Comparison of ENCODE assay signal across 21 cellular contexts in the genomic region with DNA sequence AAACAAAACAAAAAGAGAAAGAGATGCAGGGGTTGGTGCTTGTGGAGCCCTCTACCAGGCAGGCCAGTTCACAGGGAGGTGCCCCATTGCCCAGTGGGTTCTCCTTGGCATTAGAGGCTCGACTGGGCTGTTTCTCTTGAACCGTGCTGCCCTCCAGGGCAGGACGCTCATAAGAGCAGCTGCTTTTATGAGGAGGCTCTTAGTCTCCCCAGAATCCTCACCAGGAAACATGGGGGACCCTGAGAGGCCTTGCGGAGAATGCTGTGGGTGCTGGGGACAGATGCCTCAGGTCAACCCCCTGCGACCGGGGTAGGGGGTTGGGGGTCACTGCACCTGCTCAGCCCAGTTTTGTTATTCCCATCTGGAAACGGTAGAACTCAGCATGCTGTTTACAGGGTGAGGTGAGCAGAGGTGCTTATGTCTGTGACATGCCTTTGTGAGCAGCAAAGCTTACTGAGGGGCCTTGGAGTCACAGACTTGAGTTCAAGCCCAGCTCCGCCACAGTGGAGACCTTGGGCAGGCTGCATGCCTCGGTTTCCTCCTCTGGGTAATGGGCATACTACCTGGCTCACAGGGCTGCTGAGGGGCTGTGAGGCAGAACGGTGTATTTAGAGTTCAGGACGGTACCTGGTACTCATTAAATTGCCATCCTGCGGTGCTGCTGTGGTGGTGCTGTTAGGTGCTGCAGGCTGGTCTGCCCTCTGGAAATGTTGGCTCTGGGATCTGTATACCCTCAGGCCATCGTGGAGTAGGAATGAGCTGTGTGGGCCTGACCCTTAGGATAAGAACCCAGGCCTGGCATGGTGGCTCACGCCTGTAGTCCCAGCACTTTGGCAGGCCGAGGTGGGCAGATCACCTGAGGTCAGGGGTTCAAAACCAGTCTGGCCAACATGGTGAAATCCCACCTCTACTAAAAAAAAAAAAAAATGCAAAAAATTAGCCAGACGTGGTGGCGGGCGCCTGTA. TPM values are rescaled to one million over a fixed set of nuclear protein-coding genes. Genes with fewer than 3 reads are reported as not detected.
DNase-seq lines count a peak whose midpoint lies in the region; ATAC-seq and TF ChIP-seq lines count a peak whose summit lies in the region.
"Had no signal": no experiment of that assay in that cellular context is flagged by ENCODE, and none has a peak within 500 bp of the region (broad histone marks: within the 10 kb centered on the region; RNA-seq: fewer than 3 reads in every experiment).

No MANE protein-coding gene starts in this region.

- 92 to 97% methylated on average over 8 to 17 of the region's 18 CpGs for WGBS in upper lobe of left lung, 2 donors

- H3K27me3 ChIP-seq in muscle layer of duodenum (ENCODE audit: low read depth, low read length): no peaks in the 10 kb centered on the region
- no peaks in the 10 kb centered on the region for H3K27me3 ChIP-seq in upper lobe of left lung
- H3K27me3 ChIP-seq in HAP-1 (ENCODE audit: low read depth): no peaks in the 10 kb centered on the region
- H3K27me3 ChIP-seq: dorsolateral prefrontal cortex, testis had no signal

- H3K4me3 ChIP-seq in muscle layer of duodenum (ENCODE audit: low read depth in 1 of 2, low read length in 2 of 2): no peak overlapping the region
- H3K4me3 ChIP-seq in upper lobe of left lung: no peak overlapping the region
- H3K4me3 ChIP-seq in HAP-1: no peak overlapping the region
- H3K4me3 ChIP-seq: GM23338, testis had no signal

- ATAC-seq in natural killer cell (no peak), upper lobe of left lung (ENCODE audit: low FRiP score in 2 of 2) (no peak), GM18909 (IDR thresholded peaks at IDR 0.05; ENCODE audit: poor library complexity, unreplicated experiment) (no peak)
- ATAC-seq in natural killer cell treated with Interleukin-12 subunit alpha and Interleukin-12 subunit beta and Interleukin-15 and Interleukin-18, amount 100 ng/mL, for 72 hours: no peak
- ATAC-seq in activated T-helper 17 cell treated with anti-CD3 and anti-CD28 coated beads, Interleukin-2, amount 50 U/mL, for 72 hours (replicated peaks): no peak
- ATAC-seq: GM23338 had no signal

- in situ Hi-C loops in HAP-1 (cut with MboI; ENCODE audit: low sequenced_read_pairs): no loop called here

- H3K9me3 Mint-ChIP-seq in natural killer cell: no peaks in the 10 kb centered on the region
- H3K9me3 Mint-ChIP-seq in natural killer cell treated with Interleukin-12 subunit alpha and Interleukin-12 subunit beta and Interleukin-15 and Interleukin-18, amount 100 ng/mL, for 72 hours: no peaks in the 10 kb centered on the region
- H3K9me3 Mint-ChIP-seq in activated T-helper 17 cell treated with anti-CD3 and anti-CD28 coated beads, Interleukin-2, amount 50 U/mL, for 72 hours: no peaks in the 10 kb centered on the region
- H3K9me3 Mint-ChIP-seq: activated T-helper 2 cell treated with anti-CD3 and anti-CD28 coated beads, Interferon-gamma antibody, Interleukin-2, Interleukin-4, amounts not matched to agents 10 μg/mL and 5 μg/mL and 100 μg/mL, durations not matched to agents 14 hours and 24 hours and 36 hours; GM23338; mesothelial cell of epicardium had no signal

- intact Hi-C loops in natural killer cell (cut with micrococcal nuclease): loop anchor here (2.0 kb wide), 1 partner anchor 27 kb away; no protein-coding TSS in a partner anchor

- no peaks in the 10 kb centered on the region for H3K9me3 ChIP-seq in muscle layer of duodenum (ENCODE audit: control insufficient read depth in 1 of 2, low read length in 2 of 2)
- no peaks in the 10 kb centered on the region for H3K9me3 ChIP-seq in upper lobe of left lung
- H3K9me3 ChIP-seq in HAP-1: no peaks in the 10 kb centered on the region
- H3K9me3 ChIP-seq: Caco-2, testis had no signal

- no peaks in the 10 kb centered on the region for H3K36me3 ChIP-seq in muscle layer of duodenum (ENCODE audit: control insufficient read depth in 1 of 2, insufficient read depth in 2 of 2, low read length in 2 of 2)
- H3K36me3 ChIP-seq in upper lobe of left lung: no peaks in the 10 kb centered on the region
- H3K36me3 ChIP-seq in HAP-1 (replicated peaks): peaks cover 4% of the 10 kb centered on the region; the same call in 1 of the 2 replicates

- no peak for TF ChIP-seq CTCF in natural killer cell (IDR thresholded peaks at IDR 0.05)
- TF ChIP-seq CTCF in upper lobe of left lung (IDR thresholded peaks at IDR 0.05): no peak

- no peak overlapping the region for H3K4me3 Mint-ChIP-seq in natural killer cell
- H3K4me3 Mint-ChIP-seq in natural killer cell treated with Interleukin-12 subunit alpha and Interleukin-12 subunit beta and Interleukin-15 and Interleukin-18, amount 100 ng/mL, for 72 hours: no peak overlapping the region
- H3K4me3 Mint-ChIP-seq in activated T-helper 17 cell treated with anti-CD3 and anti-CD28 coated beads, Interleukin-2, amount 50 U/mL, for 72 hours: peak overlapping the region; percentile 81
- H3K4me3 Mint-ChIP-seq: GM23338, mesothelial cell of epicardium had no signal

- no peaks in the 10 kb centered on the region for H3K36me3 Mint-ChIP-seq in natural killer cell
- H3K36me3 Mint-ChIP-seq in natural killer cell treated with Interleukin-12 subunit alpha and Interleukin-12 subunit beta and Interleukin-15 and Interleukin-18, amount 100 ng/mL, for 72 hours: no peaks in the 10 kb centered on the region
- H3K36me3 Mint-ChIP-seq in activated T-helper 17 cell treated with anti-CD3 and anti-CD28 coated beads, Interleukin-2, amount 50 U/mL, for 72 hours (ENCODE audit: low read depth): peaks cover 10% of the 10 kb centered on the region
- H3K36me3 Mint-ChIP-seq: mesothelial cell of epicardium had no signal

- H3K27ac ChIP-seq in muscle layer of duodenum (ENCODE audit: low read length) (peak overlapping the region; percentile 39), upper lobe of left lung (peak overlapping the region; percentile 86 to 89 (median 88))
- H3K27ac ChIP-seq: testis had no signal

- H3K4me1 ChIP-seq in muscle layer of duodenum (ENCODE audit: control insufficient read depth in 1 of 2, insufficient read depth in 2 of 2, low read length in 2 of 2): peaks cover 26 to 40% of the 10 kb centered on the region in 2 donors
- peaks cover 48 to 94% (median 63%) of the 10 kb centered on the region in 4 donors for H3K4me1 ChIP-seq in upper lobe of left lung
- H3K4me1 ChIP-seq in HAP-1: peaks cover 20% of the 10 kb centered on the region

- H3K27me3 Mint-ChIP-seq in natural killer cell (ENCODE audit: low read depth in 2 of 2): no peaks in the 10 kb centered on the region
- H3K27me3 Mint-ChIP-seq in natural killer cell treated with Interleukin-12 subunit alpha and Interleukin-12 subunit beta and Interleukin-15 and Interleukin-18, amount 100 ng/mL, for 72 hours: no peaks in the 10 kb centered on the region
- no peaks in the 10 kb centered on the region for H3K27me3 Mint-ChIP-seq in activated T-helper 17 cell treated with anti-CD3 and anti-CD28 coated beads, Interleukin-2, amount 50 U/mL, for 72 hours

- DNase-seq in natural killer cell (no peak), upper lobe of left lung (no peak), HAP-1 (ENCODE audit: low spot score in 2 of 2) (no peak), AG20443 (ENCODE audit: low spot score) (no peak)
- DNase-seq in natural killer cell treated with Interleukin-12 subunit alpha and Interleukin-12 subunit beta and Interleukin-15 and Interleukin-18, amount 100 ng/mL, for 72 hours (ENCODE audit: low spot score): no peak
- DNase-seq: activated CD4-positive, CD25-positive, alpha-beta regulatory T cell; Caco-2; erythroblast; NCI-H1105; NCI-H2107; SIG-M5; stimulated activated CD4-positive, alpha-beta T cell treated with anti-CD3 and anti-CD28 coated beads, Interleukin-12 subunit alpha, Interleukin-12 subunit beta, amount 100 ng/mL, for 4 hours; stimulated activated CD8-positive, alpha-beta memory T cell treated with anti-CD3 and anti-CD28 coated beads, Interleukin-4, amount 100 ng/mL, for 48 hours; testis had no signal

- no peak for TF ChIP-seq EP300 in upper lobe of left lung (IDR thresholded peaks at IDR 0.05)

- no peak for TF ChIP-seq POLR2A in upper lobe of left lung (IDR thresholded peaks at IDR 0.05)

- H3K4me1 Mint-ChIP-seq in natural killer cell: peaks cover 56 to 72% of the 10 kb centered on the region in 2 donors
- peaks cover 59 to 61% of the 10 kb centered on the region in 2 donors for H3K4me1 Mint-ChIP-seq in natural killer cell treated with Interleukin-12 subunit alpha and Interleukin-12 subunit beta and Interleukin-15 and Interleukin-18, amount 100 ng/mL, for 72 hours (ENCODE audit: low read depth in 2 of 2)
- peaks cover 55% of the 10 kb centered on the region for H3K4me1 Mint-ChIP-seq in activated T-helper 17 cell treated with anti-CD3 and anti-CD28 coated beads, Interleukin-2, amount 50 U/mL, for 72 hours

- H3K27ac Mint-ChIP-seq in natural killer cell: peak overlapping the region; percentile 91
- H3K27ac Mint-ChIP-seq in natural killer cell treated with Interleukin-12 subunit alpha and Interleukin-12 subunit beta and Interleukin-15 and Interleukin-18, amount 100 ng/mL, for 72 hours: no peak overlapping the region
- H3K27ac Mint-ChIP-seq in activated T-helper 17 cell treated with anti-CD3 and anti-CD28 coated beads, Interleukin-2, amount 50 U/mL, for 72 hours: peak overlapping the region; percentile 64
- H3K27ac Mint-ChIP-seq: activated T-helper 2 cell treated with anti-CD3 and anti-CD28 coated beads, Interferon-gamma antibody, Interleukin-2, Interleukin-4, amounts not matched to agents 10 μg/mL and 5 μg/mL and 100 μg/mL, durations not matched to agents 14 hours and 24 hours and 36 hours; GM23338; mesothelial cell of epicardium had no signal

RNA-seq across cellular contexts. Expression of a gene that starts 5.7 kb away (rescaled TPM):
- total RNA-seq in natural killer cell (10 to 100 TPM; 36.0 to 54.7 (median 53.2) TPM), upper lobe of left lung (10 to 100 TPM; 47.7 to 61.8 (median 57.8) TPM)
- total RNA-seq in natural killer cell treated with Interleukin-12 subunit alpha and Interleukin-12 subunit beta and Interleukin-15 and Interleukin-18, amount 100 ng/mL, for 72 hours: 10 to 100 TPM; 37.3 to 56.9 TPM
- 10 to 100 TPM; 44.1 to 63.8 TPM for total RNA-seq in activated T-helper 17 cell treated with anti-CD3 and anti-CD28 coated beads, Interleukin-2, amount 50 U/mL, for 72 hours

Comparison
In these comparisons a context has a peak if more than half of its experiments do, and no peak if none do; other contexts are left out.
1. H3K27ac Mint-ChIP-seq: peak in natural killer cell (2 of 2) and activated T-helper 17 cell treated with anti-CD3 and anti-CD28 coated beads, Interleukin-2, amount 50 U/mL, for 72 hours (single experiment); none in natural killer cell treated with Interleukin-12 subunit alpha and Interleukin-12 subunit beta and Interleukin-15 and Interleukin-18, amount 100 ng/mL, for 72 hours (0 of 2).